Comparison of ENCODE assay signal across 1 cellular context in genomic region chr11:69167130-69167915, GRCh38.
TF ChIP-seq lines count a peak whose summit lies in the region.

No MANE protein-coding gene starts in this region.

TF ChIP-seq in HCT116, 20 proteins besides CTCF, POLR2A, EP300 and RAD21 (continued from another document):
- TF ChIP-seq REST (IDR thresholded peaks at IDR 0.05; ENCODE audit: low read depth) = no peak
- no peak for TF ChIP-seq ZBTB33 (IDR thresholded peaks at IDR 0.05; ENCODE audit: extremely low read depth, insufficient replicate concordance, low read length)
- no peak for TF ChIP-seq ZFX (IDR thresholded peaks at IDR 0.05)
- no peak for TF ChIP-seq CEBPB (IDR thresholded peaks at IDR 0.05; ENCODE audit: low read depth)
- TF ChIP-seq EZH2phosphoT487 (IDR thresholded peaks at IDR 0.05; ENCODE audit: borderline replicate concordance) = no peak
- no peak for TF ChIP-seq FOSL1 (IDR thresholded peaks at IDR 0.05; ENCODE audit: low read depth)
- no peak for TF ChIP-seq MAX (IDR thresholded peaks at IDR 0.05)
- no peak for TF ChIP-seq ATF3 (IDR thresholded peaks at IDR 0.05)
- TF ChIP-seq ZNF274 (IDR thresholded peaks at IDR 0.05; ENCODE audit: low read depth, low read length) = no peak
- TF ChIP-seq EZH2 (IDR thresholded peaks at IDR 0.05) = no peak
- no peak for TF ChIP-seq ELF1 (IDR thresholded peaks at IDR 0.05; ENCODE audit: borderline replicate concordance, low read depth)
- TF ChIP-seq POLR2AphosphoS5 (IDR thresholded peaks at IDR 0.05; ENCODE audit: low read depth, low read length) = no peak
- TF ChIP-seq SP1 (IDR thresholded peaks at IDR 0.05; ENCODE audit: low read depth) = no peak
- TF ChIP-seq SIN3A (IDR thresholded peaks at IDR 0.05; ENCODE audit: low read depth) = no peak
- no peak for TF ChIP-seq CBX3 (IDR thresholded peaks at IDR 0.05; ENCODE audit: low read depth)
